ENCODE assay signal across 21 cellular contexts in genomic region chr5:62627901-62628300, GRCh38. TPM values are rescaled to one million over a fixed set of nuclear protein-coding genes. Genes with fewer than 3 reads are reported as not detected.
DNase-seq lines count a peak whose midpoint lies in the region; ATAC-seq, FAIRE-seq and TF ChIP-seq lines count a peak whose summit lies in the region.
"Had no signal": no experiment of that assay in that cellular context is flagged by ENCODE, and none has a peak within 500 bp of the region (broad histone marks: within the 10 kb centered on the region; RNA-seq: fewer than 3 reads in every experiment).

No MANE protein-coding gene starts in this region.

- no peak overlapping the region for H2AFZ ChIP-seq in H1 (ENCODE audit: low read length)

- H3K23ac ChIP-seq in H1 (ENCODE audit: insufficient read length), result no peak overlapping the region

- H2BK20ac ChIP-seq in H1 (ENCODE audit: low read length), result no peak overlapping the region

- H4K8ac ChIP-seq in H1 (ENCODE audit: extremely low read depth, insufficient read depth, low read length), result no peak overlapping the region

- TF ChIP-seq POLR2A in breast epithelium (IDR thresholded peaks at IDR 0.05), result no peak
- no peak for TF ChIP-seq POLR2A in H1 (IDR thresholded peaks at IDR 0.05; ENCODE audit: control extremely low read depth in 1 of 2, low read depth in 2 of 2, low read length in 2 of 2)

- H3K4me3 ChIP-seq in breast epithelium (no peak overlapping the region), H1 (ENCODE audit: extremely low read depth in 1 of 4, insufficient read depth in 2 of 4, low read depth in 3 of 4, low read length in 4 of 4) (no peak overlapping the region)
- H3K4me3 ChIP-seq: A549; BLaER1 treated with 17β-estradiol and CSF1 and Interleukin-3, amounts not matched to agents 10 nM and 100 nM; HAP-1 had no signal

- no peak for ATAC-seq in GM19351 (IDR thresholded peaks at IDR 0.05; ENCODE audit: unreplicated experiment)
- ATAC-seq: A549; CD8-positive, alpha-beta T cell; HepG2 had no signal

- H3K36me3 Mint-ChIP-seq in MCF 10A (ENCODE audit: insufficient read depth, unreplicated experiment), result peaks cover 19% of the 10 kb centered on the region

- no peaks in the 10 kb centered on the region for H3K27me3 Mint-ChIP-seq in MCF 10A (ENCODE audit: insufficient read depth, unreplicated experiment)
- H3K27me3 Mint-ChIP-seq: B cell, IgD-negative memory B cell had no signal

- no peak for TF ChIP-seq EP300 in H1 (IDR thresholded peaks at IDR 0.05; ENCODE audit: borderline replicate concordance in 1 of 2, low read depth in 2 of 2, low read length in 2 of 2)

- H3K9ac ChIP-seq in H1 (replicated peaks in 1 of 4; ENCODE audit: extremely low read depth in 1 of 4, low read depth in 3 of 4, low read length in 3 of 4), result no peak overlapping the region
- H3K9ac ChIP-seq: BLaER1 treated with 17β-estradiol and CSF1 and Interleukin-3, amounts not matched to agents 10 nM and 100 nM had no signal

- H3K27me3 ChIP-seq in breast epithelium, result no peaks in the 10 kb centered on the region
- peaks cover 0 to 3% (median 0%) of the 10 kb centered on the region in 4 experiments; a peak in 1 of 7 replicates for H3K27me3 ChIP-seq in H1 (replicated peaks in 1 of 4; ENCODE audit: control insufficient read depth in 3 of 4, extremely low read depth in 1 of 4, insufficient read depth in 3 of 4, low read length in 3 of 4)
- H3K27me3 ChIP-seq: BLaER1 treated with 17β-estradiol and CSF1 and Interleukin-3, amounts not matched to agents 10 nM and 100 nM had no signal

- H3K9me3 ChIP-seq in breast epithelium, result no peaks in the 10 kb centered on the region
- H3K9me3 ChIP-seq in H1 (ENCODE audit: insufficient read depth in 2 of 2, low read depth in 1 of 2, low read length in 1 of 2), result no peaks in the 10 kb centered on the region
- H3K9me3 ChIP-seq: A549; BLaER1 treated with 17β-estradiol and CSF1 and Interleukin-3, amounts not matched to agents 10 nM and 100 nM; HAP-1 had no signal

- no peak overlapping the region for H3K4me3 Mint-ChIP-seq in MCF 10A (ENCODE audit: unreplicated experiment)
- H3K4me3 Mint-ChIP-seq: B cell; CD8-positive, alpha-beta T cell; IgD-negative memory B cell had no signal

- no peaks in the 10 kb centered on the region for H4K20me1 ChIP-seq in H1 (replicated peaks in 1 of 2; ENCODE audit: control insufficient read depth in 1 of 2, insufficient read depth in 2 of 2, low read length in 2 of 2)
- H4K20me1 ChIP-seq: BLaER1 treated with 17β-estradiol and CSF1 and Interleukin-3, amounts not matched to agents 10 nM and 100 nM had no signal

- CTCF ChIA-PET in MCF 10A (lab: Yijun Ruan, JAX) (interaction anchor here (0.6 to 0.9 kb wide), 2 partner anchors 47 to 1968 kb away, joined by 3 read pairs; no protein-coding TSS in a partner anchor), H1 (lab: Charles Lee; ENCODE audit: partially characterized antibody) (interaction anchor here (0.9 to 1.3 kb wide), 3 partner anchors 13 to 90 kb away, joined by 3 to 6 read pairs (median 4); no protein-coding TSS in a partner anchor)

- intact Hi-C loops in MCF 10A (cut with micrococcal nuclease) (no loop called here), breast epithelium (cut with DNase I; ENCODE audit: low total_unique reads) (no loop called here)

- H3K27ac Mint-ChIP-seq in MCF 10A (ENCODE audit: low read depth, unreplicated experiment), result no peak overlapping the region
- H3K27ac Mint-ChIP-seq: B cell; CD8-positive, alpha-beta T cell; IgD-negative memory B cell had no signal

- H2BK5ac ChIP-seq in H1 (ENCODE audit: low read depth, low read length), result no peak overlapping the region

- no peak overlapping the region for H4K91ac ChIP-seq in H1 (replicated peaks; ENCODE audit: insufficient read length, low read length)

- no peaks in the 10 kb centered on the region for H3K79me1 ChIP-seq in H1 (ENCODE audit: low read depth, low read length)

- H2BK15ac ChIP-seq in H1 (ENCODE audit: low read length), result 0 out of 2 replicates have a peak overlapping the region, but pooled peaks have one; percentile 11

- H3K14ac ChIP-seq in H1 (ENCODE audit: insufficient read length), result no peak overlapping the region

- no peak overlapping the region for H2BK120ac ChIP-seq in H1 (replicated peaks; ENCODE audit: low read depth, low read length)

- H3K18ac ChIP-seq in H1 (ENCODE audit: extremely low read depth, low read length), result no peak overlapping the region

- no peaks in the 10 kb centered on the region for H3K4me1 Mint-ChIP-seq in MCF 10A (ENCODE audit: insufficient read depth, unreplicated experiment)
- H3K4me1 Mint-ChIP-seq: B cell, IgD-negative memory B cell had no signal

- POLR2A ChIA-PET in MCF 10A (lab: Yijun Ruan, JAX), result no interaction called here
- POLR2A ChIA-PET in H1 (lab: Charles Lee; ENCODE audit: partially characterized antibody), result no interaction called here

- no peak overlapping the region for H3K4ac ChIP-seq in H1 (replicated peaks; ENCODE audit: insufficient read length, low read depth, low read length)

- H3K4me2 ChIP-seq in H1 (ENCODE audit: insufficient read depth in 1 of 2, low read depth in 2 of 2, low read length in 2 of 2), result no peak overlapping the region
- H3K4me2 ChIP-seq: A549; BLaER1 treated with 17β-estradiol and CSF1 and Interleukin-3, amounts not matched to agents 10 nM and 100 nM had no signal

- no peak overlapping the region for H2AK5ac ChIP-seq in H1 (ENCODE audit: low read depth, low read length)

- BruUV-seq in MCF 10A (replicated peaks; lab: Mats Ljungman, UMichigan), result TSS peak; percentile 26

- H3K79me2 ChIP-seq in H1 (ENCODE audit: control insufficient read depth in 1 of 2, insufficient read depth in 2 of 2, low read length in 2 of 2), result no peaks in the 10 kb centered on the region

- H4K5ac ChIP-seq in H1 (ENCODE audit: insufficient read length, low read depth, low read length), result no peak overlapping the region

- H3K36me3 ChIP-seq in breast epithelium (no peaks in the 10 kb centered on the region), H1 (ENCODE audit: control insufficient read depth in 2 of 4, insufficient read depth in 4 of 4, low read length in 3 of 4) (peaks cover 0 to 2% (median 0%) of the 10 kb centered on the region in 4 experiments; a peak in 2 of 8 replicates)

- no peaks in the 10 kb centered on the region for H3K23me2 ChIP-seq in H1 (ENCODE audit: low read depth, low read length)

- H3K56ac ChIP-seq in H1 (replicated peaks; ENCODE audit: insufficient read length, low read depth, low read length), result no peak overlapping the region

- 83% methylated on average over 5 of the region's 5 CpGs; no CpG with 5 or more reads in 1 of the 2 experiments for WGBS in H1 (ENCODE audit: extremely low coverage in 1 of 2, insufficient coverage in 1 of 2, insufficient read length in 1 of 2, insufficient replicate concordance in 2 of 2, low coverage in 1 of 2, low lambda C conversion rate in 2 of 2, missing lambda C conversion rate in 1 of 2), 2 experiments

- no peak for FAIRE-seq in H1 (lab: Jason Lieb, UNC)
- FAIRE-seq: A549, D721Med, G401.6, GM12892, GM18507, HepG2, HTR-8/SVneo had no signal

- H3K4me1 ChIP-seq in breast epithelium, result no peaks in the 10 kb centered on the region
- peaks cover 0 to 13% (median 8%) of the 10 kb centered on the region in 4 experiments; a peak in 3 of 7 replicates for H3K4me1 ChIP-seq in H1 (replicated peaks in 1 of 4; ENCODE audit: control insufficient read depth in 3 of 4, insufficient read depth in 4 of 4, low read length in 3 of 4)
- H3K4me1 ChIP-seq: A549; BLaER1 treated with 17β-estradiol and CSF1 and Interleukin-3, amounts not matched to agents 10 nM and 100 nM had no signal

- TF ChIP-seq CTCF in MCF 10A (IDR thresholded peaks at IDR 0.05; ENCODE audit: unreplicated experiment) (no peak), breast epithelium (IDR thresholded peaks at IDR 0.05) (no peak), H1 (IDR thresholded peaks at IDR 0.05; ENCODE audit: control extremely low read depth in 1 of 3, insufficient read depth in 1 of 3, low read depth in 1 of 3, low read length in 3 of 3) (no peak)

- no peak overlapping the region for H3K27ac ChIP-seq in breast epithelium
- H3K27ac ChIP-seq in H1 (ENCODE audit: low read depth, low read length), result no peak overlapping the region
- H3K27ac ChIP-seq: 22Rv1; A549; BLaER1 treated with 17β-estradiol and CSF1 and Interleukin-3, amounts not matched to agents 10 nM and 100 nM had no signal

- no peak for TF ChIP-seq RAD21 in H1 (IDR thresholded peaks at IDR 0.05 in 1 of 2, conservative IDR thresholded peaks at IDR 0.05 in 1 of 2; ENCODE audit: low read depth in 2 of 2, low read length in 2 of 2)

- DNase-seq in MCF 10A (ENCODE audit: unreplicated experiment), result no peak
- no peak for DNase-seq in breast epithelium (ENCODE audit: low spot score in 2 of 2)
- DNase-seq in NCI-H2171 (lab: John Stamatoyannopoulos, UW), result peak; percentile 4
- DNase-seq in H1 (ENCODE audit: low read depth in 1 of 2, low spot score in 2 of 2), result peak in 1 of 2 experiments; percentile 17
- DNase-seq in SIG-M5 treated with dmso at 0.1 percent for 504 hours (lab: John Stamatoyannopoulos, UW; ENCODE audit: unreplicated experiment), result no peak
- no peak for DNase-seq in HUDEP-2 (lab: John Stamatoyannopoulos, UW; ENCODE audit: unreplicated experiment in 76 of 76)
- DNase-seq: CD8-positive, alpha-beta T cell; KBM-7 had no signal

- H2BK12ac ChIP-seq in H1 (ENCODE audit: low read depth, low read length), result no peak overlapping the region

- H3K9me3 Mint-ChIP-seq in MCF 10A (ENCODE audit: unreplicated experiment), result no peaks in the 10 kb centered on the region
- H3K9me3 Mint-ChIP-seq: CD8-positive, alpha-beta T cell had no signal

TF ChIP-seq in H1, 55 proteins besides CTCF, POLR2A, EP300 and RAD21 (continues in another document):
- TF ChIP-seq PHF8 (conservative IDR thresholded peaks at IDR 0.05; ENCODE audit: low read depth, low read length) (no peak), SP4 (IDR thresholded peaks at IDR 0.05; ENCODE audit: low read length) (no peak), SIX5 (IDR thresholded peaks at IDR 0.05; ENCODE audit: low read depth, low read length) (no peak), ZNF274 (IDR thresholded peaks at IDR 0.05; ENCODE audit: borderline replicate concordance, extremely low read depth, low read length) (no peak), CHD2 (IDR thresholded peaks at IDR 0.05; ENCODE audit: low read length) (no peak), SIRT6 (IDR thresholded peaks at IDR 0.05; ENCODE audit: low read length) (no peak), SIN3A (conservative IDR thresholded peaks at IDR 0.05 in 1 of 2, IDR thresholded peaks at IDR 0.05 in 1 of 2; ENCODE audit: low read depth in 1 of 2, low read length in 2 of 2) (no peak)

RNA-seq across cellular contexts. Expression of gene LRRC70, which starts 49.3 kb away (rescaled TPM):
- total RNA-seq in MCF 10A (2022) (0.54 and 0.61 TPM in 2 replicates), breast epithelium (1 to 10 TPM; 6.4 to 9.5 (median 8.6) TPM)
- 0.17 and 0.67 TPM in 2 replicates for total RNA-seq in H1 (2021; fragmentation: NEBNext Ultra II Directional; extraction: Animal tissue kit (Norgen Biotek cat#: 25700))
- polyA plus RNA-seq in H1 (2011; rRNA removed), result 0.16 and 0.62 TPM in 2 replicates
- polyA plus RNA-seq in H1 (2011; cell fraction: cytosol; rRNA removed), result 0.25 TPM
- polyA plus RNA-seq in H1 (2011; cell fraction: nucleus; rRNA removed), result 0.44 TPM
- 0.09 to 0.30 TPM (median 0.10 TPM) in 4 replicates for polyA plus RNA-seq in H1 (2012, experiment 1 of 2)
- not detected for polyA plus RNA-seq in H1 (2012, experiment 2 of 2)
- polyA plus RNA-seq in H1 (2013, experiment 1 of 2), result 0.10 TPM
- 0.09 TPM for polyA plus RNA-seq in H1 (2013, experiment 2 of 2)
- 2.2 and 3.9 TPM in 2 replicates for polyA minus RNA-seq in H1 (2011; rRNA and poly(A)+ RNA removed)
- polyA minus RNA-seq in H1 (2011; cell fraction: cytosol; rRNA and poly(A)+ RNA removed), result 1.5 TPM
- polyA minus RNA-seq in H1 (2011; cell fraction: nucleus; rRNA and poly(A)+ RNA removed), result 12.8 TPM
- polyA plus RNA-seq: IgD-negative memory B cell had no signal
